Comparison of ENCODE assay signal across 1 cellular context in the genomic region with DNA sequence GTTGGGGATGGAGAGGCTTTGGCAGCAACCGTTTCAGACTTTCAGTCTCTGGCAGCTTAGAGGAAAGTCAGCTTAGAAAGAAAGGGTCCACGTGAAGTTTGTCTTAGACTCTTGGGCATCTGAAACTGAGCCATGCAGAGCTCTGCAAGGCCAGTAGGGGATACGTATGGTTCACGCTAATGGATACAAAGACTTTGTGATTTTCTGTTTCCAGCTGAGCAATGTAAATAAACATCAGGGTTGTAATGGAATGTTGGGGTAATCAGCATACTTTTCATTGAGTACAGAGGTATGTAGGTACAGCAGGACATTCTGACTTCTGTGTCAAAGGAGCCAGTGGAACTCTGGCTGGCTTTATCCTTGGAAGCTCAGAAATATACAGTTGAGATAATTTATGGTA.
TF ChIP-seq lines count a peak whose summit lies in the region.

No MANE protein-coding gene starts in this region.

TF ChIP-seq in WTC11, 78 proteins besides CTCF, POLR2A, EP300 and RAD21 (continued from another document):
- TF ChIP-seq, protein P1, sequence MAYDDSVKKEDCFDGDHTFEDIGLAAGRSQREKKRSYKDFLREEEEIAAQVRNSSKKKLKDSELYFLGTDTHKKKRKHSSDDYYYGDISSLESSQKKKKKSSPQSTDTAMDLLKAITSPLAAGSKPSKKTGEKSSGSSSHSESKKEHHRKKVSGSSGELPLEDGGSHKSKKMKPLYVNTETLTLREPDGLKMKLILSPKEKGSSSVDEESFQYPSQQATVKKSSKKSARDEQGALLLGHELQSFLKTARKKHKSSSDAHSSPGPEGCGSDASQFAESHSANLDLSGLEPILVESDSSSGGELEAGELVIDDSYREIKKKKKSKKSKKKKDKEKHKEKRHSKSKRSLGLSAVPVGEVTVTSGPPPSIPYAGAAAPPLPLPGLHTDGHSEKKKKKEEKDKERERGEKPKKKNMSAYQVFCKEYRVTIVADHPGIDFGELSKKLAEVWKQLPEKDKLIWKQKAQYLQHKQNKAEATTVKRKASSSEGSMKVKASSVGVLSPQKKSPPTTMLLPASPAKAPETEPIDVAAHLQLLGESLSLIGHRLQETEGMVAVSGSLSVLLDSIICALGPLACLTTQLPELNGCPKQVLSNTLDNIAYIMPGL (CRISPR knock-in tag; IDR thresholded peaks at IDR 0.05): no peak
- TF ChIP-seq NR2C2 (CRISPR knock-in tag; IDR thresholded peaks at IDR 0.05) (no peak), HMGA2 (CRISPR knock-in tag; IDR thresholded peaks at IDR 0.05) (no peak), ZNF423 (CRISPR knock-in tag; IDR thresholded peaks at IDR 0.05) (no peak)
- TF ChIP-seq, protein P2, sequence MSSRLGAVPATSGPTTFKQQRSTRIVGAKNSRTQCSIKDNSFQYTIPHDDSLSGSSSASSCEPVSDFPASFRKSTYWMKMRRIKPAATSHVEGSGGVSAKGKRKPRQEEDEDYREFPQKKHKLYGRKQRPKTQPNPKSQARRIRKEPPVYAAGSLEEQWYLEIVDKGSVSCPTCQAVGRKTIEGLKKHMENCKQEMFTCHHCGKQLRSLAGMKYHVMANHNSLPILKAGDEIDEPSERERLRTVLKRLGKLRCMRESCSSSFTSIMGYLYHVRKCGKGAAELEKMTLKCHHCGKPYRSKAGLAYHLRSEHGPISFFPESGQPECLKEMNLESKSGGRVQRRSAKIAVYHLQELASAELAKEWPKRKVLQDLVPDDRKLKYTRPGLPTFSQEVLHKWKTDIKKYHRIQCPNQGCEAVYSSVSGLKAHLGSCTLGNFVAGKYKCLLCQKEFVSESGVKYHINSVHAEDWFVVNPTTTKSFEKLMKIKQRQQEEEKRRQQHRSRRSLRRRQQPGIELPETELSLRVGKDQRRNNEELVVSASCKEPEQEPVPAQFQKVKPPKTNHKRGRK (CRISPR knock-in tag; IDR thresholded peaks at IDR 0.05; ENCODE audit: borderline replicate concordance): no peak
- TF ChIP-seq, protein P3, sequence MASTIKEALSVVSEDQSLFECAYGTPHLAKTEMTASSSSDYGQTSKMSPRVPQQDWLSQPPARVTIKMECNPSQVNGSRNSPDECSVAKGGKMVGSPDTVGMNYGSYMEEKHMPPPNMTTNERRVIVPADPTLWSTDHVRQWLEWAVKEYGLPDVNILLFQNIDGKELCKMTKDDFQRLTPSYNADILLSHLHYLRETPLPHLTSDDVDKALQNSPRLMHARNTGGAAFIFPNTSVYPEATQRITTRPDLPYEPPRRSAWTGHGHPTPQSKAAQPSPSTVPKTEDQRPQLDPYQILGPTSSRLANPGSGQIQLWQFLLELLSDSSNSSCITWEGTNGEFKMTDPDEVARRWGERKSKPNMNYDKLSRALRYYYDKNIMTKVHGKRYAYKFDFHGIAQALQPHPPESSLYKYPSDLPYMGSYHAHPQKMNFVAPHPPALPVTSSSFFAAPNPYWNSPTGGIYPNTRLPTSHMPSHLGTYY (CRISPR knock-in tag; IDR thresholded peaks at IDR 0.05): no peak
